Comparison of ENCODE assay signal across 20 cellular contexts in the genomic region with DNA sequence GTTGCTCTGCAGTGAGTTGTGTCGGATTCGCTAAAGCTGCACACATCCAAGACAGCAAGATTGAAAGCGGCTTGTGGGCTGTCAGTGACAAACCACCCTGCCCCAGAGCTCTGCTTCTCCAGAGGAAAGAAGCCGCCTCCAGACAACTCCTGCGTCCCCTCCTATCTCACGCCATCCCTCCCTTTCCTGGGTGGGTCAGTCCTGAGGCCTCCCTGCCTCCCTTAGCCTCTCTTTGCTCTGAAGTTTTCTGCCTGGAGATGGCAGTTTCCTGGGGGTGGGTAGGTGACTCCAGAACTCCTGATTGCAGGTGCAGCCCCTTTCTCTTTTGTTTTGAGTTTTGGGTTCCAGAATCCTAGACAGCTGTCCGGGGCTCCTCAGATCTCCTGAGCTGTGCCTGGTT.
"Had no signal": no experiment of that assay in that cellular context is flagged by ENCODE, and none has a peak within 500 bp of the region (broad histone marks: within the 10 kb centered on the region; RNA-seq: fewer than 3 reads in every experiment).

No MANE protein-coding gene starts in this region.

- ATAC-seq: HepG2, Panc1 had no signal

- DNase-seq: IMR-90, Karpas-422, KG1, MG63, NCI-H1092, NCI-H1105 treated with DMSO at 0.1 percent for 48 hours, NCI-H1417 treated with DMSO at 0.1 percent for 48 hours, NCI-H146, NCI-H1694 treated with DMSO at 0.1 percent for 48 hours, NCI-H1930, NCI-H2081, NCI-H2107, NCI-H2227 treated with DMSO at 0.1 percent for 48 hours, NCI-H524, NCI-H526 treated with DMSO at 0.1 percent for 48 hours, NCI-H748 treated with DMSO at 0.1 percent for 48 hours, SHP77, SK-N-SH had no signal
